11 cellular contexts compared by ENCODE assay signal in the genomic region with DNA sequence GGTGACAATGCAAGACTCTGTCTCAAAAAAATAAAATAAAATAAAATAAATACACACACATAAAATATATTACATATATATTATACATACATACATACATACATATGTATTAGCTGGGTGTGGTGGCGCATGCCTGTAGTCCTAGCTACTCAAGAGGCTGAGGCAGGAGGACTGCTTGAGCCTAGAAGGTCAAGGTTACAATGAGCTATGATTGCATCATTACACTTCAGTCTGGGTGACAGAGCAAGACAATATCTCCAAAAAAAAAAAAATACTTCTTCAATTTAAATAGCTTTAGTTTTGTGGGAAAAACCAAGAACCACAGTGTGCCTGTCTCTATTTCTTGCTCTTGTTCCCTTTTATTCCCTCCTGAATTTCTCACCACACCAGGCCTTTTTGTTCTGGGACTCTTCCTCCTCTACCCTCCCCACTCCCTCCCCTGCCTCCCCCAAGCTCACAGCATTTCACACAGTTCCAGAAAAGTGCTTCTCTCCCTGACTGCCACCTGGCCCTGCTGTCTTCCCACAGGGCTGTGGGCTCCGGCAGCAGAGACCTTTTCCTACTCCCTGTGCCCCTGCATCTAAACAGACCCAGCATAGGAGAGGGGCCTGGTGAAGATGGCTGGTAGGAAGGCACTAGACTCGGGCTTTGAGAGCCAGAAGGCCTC. TPM values are rescaled to one million over a fixed set of nuclear protein-coding genes. Genes with fewer than 3 reads are reported as not detected.
A peak's percentile ranks its signal among the peaks of the same experiment; 100 is the strongest.
DNase-seq lines count a peak whose midpoint lies in the region; ATAC-seq, FAIRE-seq and TF ChIP-seq lines count a peak whose summit lies in the region.
"Had no signal": no experiment of that assay in that cellular context is flagged by ENCODE, and none has a peak within 500 bp of the region (broad histone marks: within the 10 kb centered on the region; RNA-seq: fewer than 3 reads in every experiment).

No MANE protein-coding gene starts in this region.

- H3K27ac ChIP-seq in Karpas-422 (ENCODE audit: low read length) (no peak overlapping the region), K562 (ENCODE audit: extremely low read depth, low read depth, low read length) (peak overlapping the region; percentile 82), transverse colon (peak overlapping the region in 3 of 4 donors; percentile 43 to 63 (median 49))
- H3K27ac ChIP-seq: parathyroid adenoma, thyroid gland had no signal

- H3K9me3 ChIP-seq in Karpas-422 (ENCODE audit: low read length), result no peaks in the 10 kb centered on the region
- H3K9me3 ChIP-seq in K562 (replicated peaks; ENCODE audit: control insufficient read depth, insufficient read depth, low read depth, low read length), result no peaks in the 10 kb centered on the region
- H3K9me3 ChIP-seq in transverse colon, result no peaks in the 10 kb centered on the region
- H3K9me3 ChIP-seq: thyroid gland had no signal

- H3K27me3 ChIP-seq in Karpas-422 (ENCODE audit: low read length), result no peaks in the 10 kb centered on the region
- no peaks in the 10 kb centered on the region for H3K27me3 ChIP-seq in K562 (ENCODE audit: control insufficient read depth in 2 of 2, insufficient read depth in 2 of 2, low read length in 2 of 2)
- no peaks in the 10 kb centered on the region for H3K27me3 ChIP-seq in transverse colon
- H3K27me3 ChIP-seq: thyroid gland had no signal

- BruUV-seq in K562 (replicated peaks; lab: Mats Ljungman, UMichigan), result no TSS peak

- H3K4me2 ChIP-seq in Karpas-422 (ENCODE audit: low read depth, low read length, poor library complexity, severe bottlenecking), result no peak overlapping the region
- no peak overlapping the region for H3K4me2 ChIP-seq in K562 (ENCODE audit: insufficient read depth, low read length)

- TF ChIP-seq CTCF in K562 (IDR thresholded peaks at IDR 0.05 in 2 of 3, conservative IDR thresholded peaks at IDR 0.05 in 1 of 3; ENCODE audit: insufficient read depth in 2 of 3, low read depth in 1 of 3, low read length in 3 of 3) (no peak), transverse colon (IDR thresholded peaks at IDR 0.05) (no peak)

- peak; percentile 31 to 32 for ATAC-seq in activated T-cell treated with anti-CD3 and anti-CD28 coated beads, Interleukin-2, amount 50 U/mL, for 72 hours (replicated peaks in 1 of 2)
- ATAC-seq in K562 (peak; percentile 76), HG03565 (IDR thresholded peaks at IDR 0.05; ENCODE audit: unreplicated experiment) (no peak)

- H3K9me2 ChIP-seq in Karpas-422 (replicated peaks; ENCODE audit: insufficient read depth, low read length), result no peaks in the 10 kb centered on the region

- CTCF ChIA-PET in K562 (lab: Yijun Ruan, JAX; ENCODE audit: low intra/inter-chr PET ratio), result no interaction called here

- intact Hi-C loops in K562 (cut with micrococcal nuclease) (no loop called here), transverse colon (cut with DNase I; ENCODE audit: low total_unique reads) (no loop called here)

- H3K9ac ChIP-seq in Karpas-422 (ENCODE audit: low read length), result peak overlapping the region; percentile 29; the same call in 1 of the 2 replicates
- H3K9ac ChIP-seq in K562 (ENCODE audit: insufficient read depth in 1 of 2, low read depth in 2 of 2, low read length in 2 of 2), result peak overlapping the region; percentile 61 to 86; a peak in 2 of 4 replicates
- H3K9ac ChIP-seq: parathyroid adenoma had no signal

- peak overlapping the region; percentile 26 to 76 for H3K4me3 Mint-ChIP-seq in activated T-cell treated with anti-CD3 and anti-CD28 coated beads, Interleukin-2, amount 50 U/mL, for 72 hours

- H3K36me3 Mint-ChIP-seq in activated T-cell treated with anti-CD3 and anti-CD28 coated beads, Interleukin-2, amount 50 U/mL, for 72 hours (ENCODE audit: insufficient read depth in 2 of 2), result no peaks in the 10 kb centered on the region

- H3K9me3 Mint-ChIP-seq in activated T-cell treated with anti-CD3 and anti-CD28 coated beads, Interleukin-2, amount 50 U/mL, for 72 hours, result no peaks in the 10 kb centered on the region

- H4K20me1 ChIP-seq in Karpas-422 (ENCODE audit: insufficient read depth, low read depth, low read length), result no peaks in the 10 kb centered on the region
- no peaks in the 10 kb centered on the region for H4K20me1 ChIP-seq in K562 (replicated peaks; ENCODE audit: control insufficient read depth, insufficient read depth, low read length)

- H3K27me3 Mint-ChIP-seq in activated T-cell treated with anti-CD3 and anti-CD28 coated beads, Interleukin-2, amount 50 U/mL, for 72 hours (ENCODE audit: low read depth), result no peaks in the 10 kb centered on the region

- H3K4me1 Mint-ChIP-seq in activated T-cell treated with anti-CD3 and anti-CD28 coated beads, Interleukin-2, amount 50 U/mL, for 72 hours (ENCODE audit: low read depth), result peaks cover 15% of the 10 kb centered on the region

- POLR2A ChIA-PET in K562 (lab: Yijun Ruan, JAX), result interaction anchor here (0.7 to 1.5 kb wide), 5 partner anchors 11 to 183 kb away, joined by 3 to 8 read pairs (median 5); no protein-coding TSS in a partner anchor

- no peak for TF ChIP-seq RAD21 in K562 (CRISPR knock-in tag; conservative IDR thresholded peaks at IDR 0.05 in 1 of 2, IDR thresholded peaks at IDR 0.05 in 1 of 2)

- peak overlapping the region; percentile 36 for H2AFZ ChIP-seq in Karpas-422 (ENCODE audit: low read length)
- H2AFZ ChIP-seq in K562 (ENCODE audit: low read depth, low read length), result peak overlapping the region; percentile 88
- H2AFZ ChIP-seq: parathyroid adenoma had no signal

- TF ChIP-seq POLR2A in K562 (conservative IDR thresholded peaks at IDR 0.05), result no peak
- TF ChIP-seq POLR2A in transverse colon (IDR thresholded peaks at IDR 0.05), result no peak

- no peaks in the 10 kb centered on the region for H3K36me3 ChIP-seq in Karpas-422 (ENCODE audit: insufficient read depth, low read length)
- no peaks in the 10 kb centered on the region for H3K36me3 ChIP-seq in K562 (ENCODE audit: control insufficient read depth, insufficient read depth, low read length)
- H3K36me3 ChIP-seq in transverse colon, result no peaks in the 10 kb centered on the region
- H3K36me3 ChIP-seq: thyroid gland had no signal

- H3K4me1 ChIP-seq in Karpas-422 (ENCODE audit: low read length) (peaks cover 16% of the 10 kb centered on the region), K562 (replicated peaks in 1 of 2; ENCODE audit: control insufficient read depth in 2 of 2, insufficient read depth in 2 of 2, low read length in 2 of 2) (peaks cover 25 to 31% of the 10 kb centered on the region in 2 experiments), transverse colon (peaks cover 0 to 4% (median 0%) of the 10 kb centered on the region in 4 donors)
- H3K4me1 ChIP-seq: thyroid gland had no signal

- FAIRE-seq in K562 (lab: Jason Lieb, UNC), result no peak

- no peak for DNase-seq in activated T-cell treated with anti-CD3 and anti-CD28 coated beads, Interleukin-2, amount 50 U/mL, for 72 hours
- no peak for DNase-seq in activated T-cell treated with anti-CD3 and anti-CD28 coated beads, Interleukin-2, amount 50 U/mL, for 48 hours
- DNase-seq in Karpas-422, result no peak
- DNase-seq in K562 (ENCODE audit: extremely low read depth in 1 of 4, low spot score in 3 of 4), result peak in 1 of 4 experiments; percentile 55
- DNase-seq in transverse colon, result no peak
- no peak for DNase-seq in NCI-H774 (lab: John Stamatoyannopoulos, UW)
- DNase-seq in EL, result no peak
- DNase-seq: DMS79, thyroid gland had no signal

- no peak overlapping the region for H3K4me3 ChIP-seq in Karpas-422 (ENCODE audit: low read length)
- H3K4me3 ChIP-seq in K562, result no peak overlapping the region
- no peak overlapping the region for H3K4me3 ChIP-seq in transverse colon
- H3K4me3 ChIP-seq: thyroid gland had no signal

- peak overlapping the region; percentile 88 for H3K27ac Mint-ChIP-seq in activated T-cell treated with anti-CD3 and anti-CD28 coated beads, Interleukin-2, amount 50 U/mL, for 72 hours

- 34% methylated on average over 3 of the region's 3 CpGs for WGBS in K562 (ENCODE audit: insufficient coverage, low coverage, missing lambda C conversion rate)
- 68 to 89% methylated on average over 1 to 3 of the region's 3 CpGs for WGBS in transverse colon (ENCODE audit: low coverage in 1 of 2), 2 donors

- in situ Hi-C loops in K562 (cut with MboI), result loop anchor here (25.0 kb wide), 2 partner anchors 510 to 835 kb away; partner anchors contain the start of gene FOXS1
- in situ Hi-C loops in transverse colon (cut with MboI; ENCODE audit: low pct_ligation_motif_present in 1 of 4, low pct_unique_long_range_greater_than_20kb in 1 of 4, low sequenced_read_pairs in 3 of 4), result loop anchor here in 3 of 4 donors (5.0 to 25.0 kb wide), 2 partner anchors 105 to 335 kb away; no protein-coding TSS in a partner anchor

- no peak for TF ChIP-seq EP300 in K562 (IDR thresholded peaks at IDR 0.05; ENCODE audit: low read length)
- TF ChIP-seq EP300 in transverse colon (IDR thresholded peaks at IDR 0.05; ENCODE audit: low read depth), result no peak

- H3K79me2 ChIP-seq in Karpas-422 (ENCODE audit: low read length) (no peaks in the 10 kb centered on the region), K562 (ENCODE audit: control insufficient read depth, insufficient read depth, low read length) (no peaks in the 10 kb centered on the region)
- H3K79me2 ChIP-seq: parathyroid adenoma had no signal

- no peaks in the 10 kb centered on the region for H3K9me1 ChIP-seq in K562 (ENCODE audit: control insufficient read depth, insufficient read depth, low read length)

RNA-seq across cellular contexts. Expression of gene C20orf203, which starts 1.3 kb away (rescaled TPM):
- under 1 TPM; 0.16 to 0.17 TPM for total RNA-seq in activated T-cell treated with anti-CD3 and anti-CD28 coated beads, Interleukin-2, amount 50 U/mL, for 72 hours
- not detected in 2 replicates for total RNA-seq in Karpas-422 (2014; rRNA removed; shearing (Covaris generic); ENCODE audit: low replicate concordance)
- 15.7 and 23.6 TPM in 2 replicates for total RNA-seq in K562 (2011; cell fraction: chromatin; rRNA removed; ENCODE audit: low replicate concordance)
- total RNA-seq in K562 (2011; cell fraction: nucleolus; rRNA removed), result 8.0 and 10.7 TPM in 2 replicates
- total RNA-seq in K562 (2011; cell fraction: nucleoplasm; rRNA removed), result 19.4 and 25.1 TPM in 2 replicates
- 0.68 and 0.78 TPM in 2 replicates for total RNA-seq in K562 (2014; rRNA removed)
- 0.48 and 0.62 TPM in 2 replicates for total RNA-seq in K562 (2014; rRNA removed; fragmentation: Illumina TruSeq; extraction: Trizol)
- 0.57 and 0.58 TPM in 2 replicates for total RNA-seq in K562 (2015; rRNA removed; fragmentation: Illumina TruSeq; extraction: Trizol)
- 2.0 and 2.4 TPM in 2 replicates for total RNA-seq in K562 (2021)
- polyA plus RNA-seq in K562 (2011; rRNA removed), result 0.52 and 1.5 TPM in 2 replicates
- polyA plus RNA-seq in K562 (2011; cell fraction: cytosol; rRNA removed), result 0.60 and 1.3 TPM in 2 replicates
- polyA plus RNA-seq in K562 (2011; cell fraction: nucleus; rRNA removed), result 3.0 and 4.6 TPM in 2 replicates
- polyA plus RNA-seq in K562 (2012), result 0.73 and 1.5 TPM in 2 replicates
- polyA plus RNA-seq in K562 (2014; fragmentation: Illumina TruSeq; extraction: Trizol), result 0.58 and 0.68 TPM in 2 replicates
- under 1 TPM; 0.56 to 0.69 TPM for polyA plus RNA-seq in K562 (2014; fragmentation: Nextera tagmentation; extraction: Ambion mirVana)
- polyA plus RNA-seq in K562 (2014; rRNA removed), result 2.0 and 2.3 TPM in 2 replicates
- polyA minus RNA-seq in K562 (2011; rRNA and poly(A)+ RNA removed), result 0.21 and 0.72 TPM in 2 replicates
- polyA minus RNA-seq in K562 (2011; cell fraction: cytosol; rRNA and poly(A)+ RNA removed), result 0.64 TPM in 1 of 2 replicates, not detected in the other
- polyA minus RNA-seq in K562 (2011; cell fraction: nucleus; rRNA and poly(A)+ RNA removed), result 0.81 and 4.7 TPM in 2 replicates
- total RNA-seq in transverse colon, result under 1 TPM in 1 of 4 donors, not detected in 3; 0.16 TPM
